26 cellular contexts compared by ENCODE assay signal in genomic region chr18:10514621-10515020, GRCh38. TPM values are rescaled to one million over a fixed set of nuclear protein-coding genes. Genes with fewer than 3 reads are reported as not detected.
A peak's percentile ranks its signal among the peaks of the same experiment; 100 is the strongest.
DNase-seq lines count a peak whose midpoint lies in the region; ATAC-seq and TF ChIP-seq lines count a peak whose summit lies in the region.
"Had no signal": no experiment of that assay in that cellular context is flagged by ENCODE, and none has a peak within 500 bp of the region (broad histone marks: within the 10 kb centered on the region; RNA-seq: fewer than 3 reads in every experiment).

No MANE protein-coding gene starts in this region.

- no peaks in the 10 kb centered on the region for H3K27me3 ChIP-seq in tibial artery
- H3K27me3 ChIP-seq in CD8-positive, alpha-beta T cell (ENCODE audit: insufficient read depth, low read length) = no peaks in the 10 kb centered on the region
- H3K27me3 ChIP-seq: SJCRH30 had no signal

- H3K4me1 Mint-ChIP-seq in CD8-positive, alpha-beta T cell (ENCODE audit: low read depth) = peaks cover under 1% of the 10 kb centered on the region
- H3K4me1 Mint-ChIP-seq: IgD-negative memory B cell had no signal

- H3K4me3 ChIP-seq in AG10803 (ENCODE audit: low read length) = no peak overlapping the region
- no peak overlapping the region for H3K4me3 ChIP-seq in HEK293 (ENCODE audit: low read depth, low read length)
- H3K4me3 ChIP-seq in fibroblast of villous mesenchyme (ENCODE audit: low read depth, low read length) = no peak overlapping the region
- H3K4me3 ChIP-seq in tibial artery = no peak overlapping the region
- H3K4me3 ChIP-seq in CD8-positive, alpha-beta T cell (ENCODE audit: low read depth, low read length) = no peak overlapping the region
- H3K4me3 ChIP-seq: GM12878, HAP-1, PC-9, SJCRH30 had no signal

- intact Hi-C loops in tibial artery (cut with DNase I; ENCODE audit: low total_unique reads) = no loop called here
- intact Hi-C loops in CD8-positive, alpha-beta T cell (cut with DNase I, micrococcal nuclease) = no loop called here

- H3K36me3 ChIP-seq in HEK293 (ENCODE audit: control insufficient read depth in 2 of 2, insufficient read depth in 1 of 2, low read length in 2 of 2) (no peaks in the 10 kb centered on the region), tibial artery (no peaks in the 10 kb centered on the region)
- no peaks in the 10 kb centered on the region for H3K36me3 ChIP-seq in CD8-positive, alpha-beta T cell (ENCODE audit: insufficient read depth, low read length)
- H3K36me3 ChIP-seq: BE2C, HAP-1, SJCRH30 had no signal

- peaks cover 41% of the 10 kb centered on the region for H3K27me3 Mint-ChIP-seq in CD8-positive, alpha-beta T cell (ENCODE audit: low read depth)

- H3K4me3 Mint-ChIP-seq in CD8-positive, alpha-beta T cell = no peak overlapping the region
- H3K4me3 Mint-ChIP-seq: CD14-positive monocyte, IgD-negative memory B cell had no signal

- H3K9me3 ChIP-seq in HEK293 (ENCODE audit: control insufficient read depth, insufficient read depth, low read depth, low read length) = no peaks in the 10 kb centered on the region
- H3K9me3 ChIP-seq in tibial artery = no peaks in the 10 kb centered on the region
- H3K9me3 ChIP-seq in CD8-positive, alpha-beta T cell (ENCODE audit: low read length) = no peaks in the 10 kb centered on the region
- H3K9me3 ChIP-seq: BE2C, HAP-1, SJCRH30 had no signal

- POLR2A ChIA-PET in HEK293 (lab: Yijun Ruan, JAX) = no interaction called here
- POLR2A ChIA-PET in CD8-positive, alpha-beta T cell (lab: Charles Lee) = no interaction called here

- H3K9me3 Mint-ChIP-seq in CD8-positive, alpha-beta T cell = peaks cover 3% of the 10 kb centered on the region
- H3K9me3 Mint-ChIP-seq: IgD-negative memory B cell had no signal

- TF ChIP-seq CTCF in AG10803 (conservative IDR thresholded peaks at IDR 0.05; ENCODE audit: low read length) (no peak), HEK293 (tag by site-specific recombination; IDR thresholded peaks at IDR 0.05) (no peak), fibroblast of villous mesenchyme (IDR thresholded peaks at IDR 0.05; ENCODE audit: insufficient read depth, low read depth, low read length) (no peak), tibial artery (IDR thresholded peaks at IDR 0.05) (no peak)
- TF ChIP-seq CTCF in CD8-positive, alpha-beta T cell (IDR thresholded peaks at IDR 0.05) = no peak

- no peak for ATAC-seq in CD8-positive, alpha-beta T cell
- ATAC-seq: GM12878, Right ventricle myocardium inferior had no signal

- H3K27ac Mint-ChIP-seq in CD8-positive, alpha-beta T cell = no peak overlapping the region
- H3K27ac Mint-ChIP-seq: IgD-negative memory B cell had no signal

- no peaks in the 10 kb centered on the region for H3K36me3 Mint-ChIP-seq in CD8-positive, alpha-beta T cell

- DNase-seq in AG10803 (ENCODE audit: low read depth) = peak; percentile 49
- peak; percentile 41 for DNase-seq in fibroblast of villous mesenchyme (ENCODE audit: low read depth)
- no peak for DNase-seq in tibial artery
- DNase-seq in CD8-positive, alpha-beta T cell = no peak
- no peak for DNase-seq in DMS53 treated with DMSO at 0.1 percent for 48 hours (lab: John Stamatoyannopoulos, UW; ENCODE audit: unreplicated experiment)
- DNase-seq in DMS79 treated with DMSO at 0.1 percent for 48 hours (lab: John Stamatoyannopoulos, UW) = no peak
- DNase-seq in T-helper 9 cell = no peak
- DNase-seq: BE2C, Calu3, EL, GDM1, GOT3, MM.1S, NCI-H1092, NCI-H1417 treated with DMSO at 0.1 percent for 48 hours, NCI-H187 treated with DMSO at 0.1 percent for 48 hours, NCI-H526, PC-9, SJCRH30 had no signal

- CTCF ChIA-PET in HEK293 (lab: Yijun Ruan, JAX) = interaction anchor here (0.6 to 2.5 kb wide), 3 partner anchors 99 to 511 kb away, joined by 3 to 5 read pairs (median 3); no protein-coding TSS in a partner anchor
- CTCF ChIA-PET in CD8-positive, alpha-beta T cell (lab: Charles Lee) = interaction anchor here (0.6 to 1.5 kb wide), 5 partner anchors 25 to 545 kb away, joined by 3 to 5 read pairs (median 3); no protein-coding TSS in a partner anchor

- H3K27ac ChIP-seq in HEK293 (ENCODE audit: extremely low read depth, low read depth, low read length) (no peak overlapping the region), tibial artery (peak overlapping the region; percentile 59 to 69)
- H3K27ac ChIP-seq in CD8-positive, alpha-beta T cell (ENCODE audit: low read depth, low read length) = no peak overlapping the region
- H3K27ac ChIP-seq: KMS-11, PC-9, SJCRH30 had no signal

- H3K4me1 ChIP-seq in HEK293 (ENCODE audit: control insufficient read depth, insufficient read depth, low read length) = no peaks in the 10 kb centered on the region; the same call in 1 of the 2 replicates
- peaks cover 0 to 46% (median 39%) of the 10 kb centered on the region in 4 donors for H3K4me1 ChIP-seq in tibial artery
- H3K4me1 ChIP-seq in CD8-positive, alpha-beta T cell (ENCODE audit: insufficient read depth, low read length) = no peaks in the 10 kb centered on the region
- H3K4me1 ChIP-seq: BE2C, SJCRH30 had no signal

TF ChIP-seq in HEK293, 187 proteins besides CTCF, POLR2A, EP300 and RAD21:
- TF ChIP-seq SCRT2 (tag by site-specific recombination; IDR thresholded peaks at IDR 0.05) = 0 out of 2 replicates have a peak, but pooled peaks have one; percentile 13
- TF ChIP-seq ZNF529 (tag by site-specific recombination; IDR thresholded peaks at IDR 0.05; ENCODE audit: insufficient replicate concordance) = no peak

RNA-seq across cellular contexts. Expression of gene NAPG, which starts 11.2 kb away (rescaled TPM):
- total RNA-seq in fibroblast of villous mesenchyme = 50.6 and 67.8 TPM in 2 replicates
- 10 to 100 TPM; 33.2 to 35.8 TPM for total RNA-seq in CD8-positive, alpha-beta T cell

Comparison
In these comparisons a context has a peak if more than half of its experiments do, and no peak if none do; other contexts are left out.
1. DNase-seq: peak in AG10803 (single experiment) and fibroblast of villous mesenchyme (single experiment); none in tibial artery (0 of 2), CD8-positive, alpha-beta T cell (0 of 7), DMS53 treated with DMSO at 0.1 percent for 48 hours (single experiment), DMS79 treated with DMSO at 0.1 percent for 48 hours (single experiment) and T-helper 9 cell (single experiment).
2. H3K27ac ChIP-seq: peak in tibial artery (2 of 2); none in HEK293 (single experiment) and CD8-positive, alpha-beta T cell (single experiment).